1 cellular context compared by ENCODE assay signal in genomic region chr1:246930830-246931548, GRCh38.
TF ChIP-seq lines count a peak whose summit lies in the region.

No MANE protein-coding gene starts in this region.

TF ChIP-seq in HepG2, 621 proteins besides CTCF, POLR2A, EP300 and RAD21 (continued from another document and continues in another):
- TF ChIP-seq PAXIP1 (CRISPR knock-in tag; conservative IDR thresholded peaks at IDR 0.05), result no peak
- TF ChIP-seq RBFOX2 (IDR thresholded peaks at IDR 0.05; ENCODE audit: low read depth, low read length), result no peak
- no peak for TF ChIP-seq MTA3 (CRISPR knock-in tag; IDR thresholded peaks at IDR 0.05)
- no peak for TF ChIP-seq CREM (IDR thresholded peaks at IDR 0.05)
- no peak for TF ChIP-seq CREM (CRISPR knock-in tag; IDR thresholded peaks at IDR 0.05)
- TF ChIP-seq PHF21A (CRISPR knock-in tag; IDR thresholded peaks at IDR 0.05), result no peak
- no peak for TF ChIP-seq TMF1 (CRISPR knock-in tag; IDR thresholded peaks at IDR 0.05; ENCODE audit: low read depth)
- no peak for TF ChIP-seq IRF1 (CRISPR knock-in tag; IDR thresholded peaks at IDR 0.05; ENCODE audit: low read depth)
- no peak for TF ChIP-seq ARHGAP35 (CRISPR knock-in tag; IDR thresholded peaks at IDR 0.05; ENCODE audit: borderline replicate concordance)
- TF ChIP-seq ZBTB3 (CRISPR knock-in tag; IDR thresholded peaks at IDR 0.05; ENCODE audit: borderline replicate concordance, low read depth), result no peak
- no peak for TF ChIP-seq ZNF318 (CRISPR knock-in tag; IDR thresholded peaks at IDR 0.05)
- no peak for TF ChIP-seq BCLAF1 (IDR thresholded peaks at IDR 0.05)
- TF ChIP-seq NONO (IDR thresholded peaks at IDR 0.05), result no peak
- TF ChIP-seq NONO (CRISPR knock-in tag; conservative IDR thresholded peaks at IDR 0.05), result no peak
- TF ChIP-seq ZNF816 (CRISPR knock-in tag; IDR thresholded peaks at IDR 0.05; ENCODE audit: borderline replicate concordance), result no peak
- TF ChIP-seq ZNF782 (CRISPR knock-in tag; IDR thresholded peaks at IDR 0.05; ENCODE audit: borderline replicate concordance), result no peak
- no peak for TF ChIP-seq FOXK1 (CRISPR knock-in tag; IDR thresholded peaks at IDR 0.05; ENCODE audit: borderline replicate concordance, low read depth)
- no peak for TF ChIP-seq ZSCAN21 (CRISPR knock-in tag; IDR thresholded peaks at IDR 0.05; ENCODE audit: borderline replicate concordance)
- TF ChIP-seq ZNF337 (CRISPR knock-in tag; IDR thresholded peaks at IDR 0.05; ENCODE audit: borderline replicate concordance, low read depth), result no peak
- no peak for TF ChIP-seq ZMYM2 (CRISPR knock-in tag; IDR thresholded peaks at IDR 0.05)
- TF ChIP-seq BATF2 (CRISPR knock-in tag; IDR thresholded peaks at IDR 0.05), result no peak
- no peak for TF ChIP-seq GTF3A (CRISPR knock-in tag; conservative IDR thresholded peaks at IDR 0.05)
- no peak for TF ChIP-seq CSRNP1 (CRISPR knock-in tag; IDR thresholded peaks at IDR 0.05)
- no peak for TF ChIP-seq U2AF2 (IDR thresholded peaks at IDR 0.05; ENCODE audit: low read depth, low read length)
- TF ChIP-seq HIC2 (CRISPR knock-in tag; IDR thresholded peaks at IDR 0.05; ENCODE audit: low read depth), result no peak
- no peak for TF ChIP-seq ZNF569 (CRISPR knock-in tag; IDR thresholded peaks at IDR 0.05; ENCODE audit: borderline replicate concordance)
- 0 out of 2 replicates have a peak, but pooled peaks have one; percentile 35 for TF ChIP-seq ZNF879 (CRISPR knock-in tag; IDR thresholded peaks at IDR 0.05)
- no peak for TF ChIP-seq GLI4 (CRISPR knock-in tag; IDR thresholded peaks at IDR 0.05; ENCODE audit: borderline replicate concordance)
- no peak for TF ChIP-seq IRF2 (CRISPR knock-in tag; IDR thresholded peaks at IDR 0.05)
- no peak for TF ChIP-seq ZNF709 (CRISPR knock-in tag; IDR thresholded peaks at IDR 0.05)
- peak; percentile 67 for TF ChIP-seq YEATS4 (CRISPR knock-in tag; IDR thresholded peaks at IDR 0.05; ENCODE audit: borderline replicate concordance)
- peak; percentile 84 for TF ChIP-seq DMAP1 (CRISPR knock-in tag; IDR thresholded peaks at IDR 0.05)
- no peak for TF ChIP-seq HNRNPK (IDR thresholded peaks at IDR 0.05; ENCODE audit: low read depth, low read length, poor library complexity, severe bottlenecking)
- no peak for TF ChIP-seq ZNF331 (CRISPR knock-in tag; IDR thresholded peaks at IDR 0.05)
- no peak for TF ChIP-seq NCOR1 (IDR thresholded peaks at IDR 0.05; ENCODE audit: borderline replicate concordance, low read length)
